ENCODE assay signal across 36 cellular contexts in the genomic region with DNA sequence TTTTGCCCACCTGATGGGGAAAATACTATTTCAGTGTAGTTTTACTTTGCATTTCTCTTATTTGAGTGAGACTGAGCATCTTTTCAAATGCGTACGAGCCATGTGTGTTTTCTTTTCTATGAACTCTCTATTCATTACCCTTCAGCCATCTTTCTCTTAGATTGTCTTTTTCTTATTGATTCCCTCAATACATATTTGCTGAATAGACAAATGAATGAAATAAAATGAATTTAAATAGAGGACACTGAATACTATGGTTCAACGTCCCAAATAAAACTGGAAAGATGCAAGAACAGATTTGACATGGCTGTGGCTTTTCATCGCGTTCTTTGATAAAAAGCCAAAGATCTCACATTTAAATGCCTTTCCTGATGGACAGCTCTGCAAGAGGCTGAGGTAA. TPM values are rescaled to one million over a fixed set of nuclear protein-coding genes. Genes with fewer than 3 reads are reported as not detected.
"Had no signal": no experiment of that assay in that cellular context is flagged by ENCODE, and none has a peak within 500 bp of the region (broad histone marks: within the 10 kb centered on the region; RNA-seq: fewer than 3 reads in every experiment).

No MANE protein-coding gene starts in this region.

- H3K36me3 ChIP-seq: MG63 had no signal

- H3K27me3 ChIP-seq: MG63 had no signal

- H3K9me3 ChIP-seq: MG63 had no signal

- H3K4me3 ChIP-seq: MG63 had no signal

- DNase-seq: Kasumi-1, MG63, MM.1S, MV-4-11, NCI-H1048, NCI-H1092, NCI-H1092 treated with DMSO at 0.1 percent for 48 hours, NCI-H1105, NCI-H1105 treated with DMSO at 0.1 percent for 48 hours, NCI-H1417, NCI-H1417 treated with DMSO at 0.1 percent for 48 hours, NCI-H1436, NCI-H1436 treated with DMSO at 0.1 percent for 48 hours, NCI-H1694, NCI-H1694 treated with DMSO at 0.1 percent for 48 hours, NCI-H187, NCI-H187 treated with DMSO at 0.1 percent for 48 hours, NCI-H1930, NCI-H2029, NCI-H2029 treated with DMSO at 0.1 percent for 48 hours, NCI-H2081, NCI-H2081 treated with DMSO at 0.1 percent for 48 hours, NCI-H2107, NCI-H2171, NCI-H2171 treated with DMSO at 0.1 percent for 48 hours, NCI-H2227 treated with DMSO at 0.1 percent for 48 hours, NCI-H226, NCI-H446, NCI-H446 treated with DMSO at 0.1 percent for 48 hours, NCI-H510A, NCI-H510A treated with DMSO at 0.1 percent for 48 hours, NCI-H524, NCI-H524 treated with DMSO at 0.1 percent for 48 hours had no signal

RNA-seq across cellular contexts. Expression of a gene that starts 34.6 kb away (rescaled TPM):
- total RNA-seq: LHCN-M2, M059J, MCF 10A had no signal
